In the genomic region with DNA sequence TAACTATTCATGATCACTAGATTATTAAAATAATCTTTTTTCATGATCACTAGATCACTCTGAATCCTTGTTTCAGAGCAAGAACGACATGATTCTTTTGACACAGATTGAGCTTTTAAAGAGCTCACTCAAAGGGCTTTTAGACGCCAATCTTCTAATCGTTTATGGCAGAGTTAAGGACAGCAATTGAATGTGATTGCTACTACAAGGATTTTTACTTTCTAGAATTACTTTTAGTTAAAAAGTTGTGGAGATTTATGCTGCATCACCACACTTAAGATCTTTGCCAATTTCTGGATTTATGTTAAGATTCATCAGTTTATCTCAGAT, we compare ENCODE assay signal across 9 cellular contexts.
DNase-seq lines count a peak whose midpoint lies in the region; ATAC-seq and TF ChIP-seq lines count a peak whose summit lies in the region.
"Had no signal": no experiment of that assay in that cellular context is flagged by ENCODE, and none has a peak within 500 bp of the region (broad histone marks: within the 10 kb centered on the region; RNA-seq: fewer than 3 reads in every experiment).

No MANE protein-coding gene starts in this region.

- peaks cover 20% of the 10 kb centered on the region for H3K36me3 ChIP-seq in brain microvascular endothelial cell (replicated peaks)
- H3K36me3 ChIP-seq: ovary had no signal

- H3K4me1 Mint-ChIP-seq in nephron, result peaks cover 34% of the 10 kb centered on the region

- H3K4me3 Mint-ChIP-seq in nephron, result peak overlapping the region; percentile 98 to 100 (median 100)

- H3K27ac Mint-ChIP-seq in nephron, result peak overlapping the region; percentile 100

- no peak overlapping the region for H3K27ac ChIP-seq in brain microvascular endothelial cell

- H3K4me3 ChIP-seq in GM08714 (ENCODE audit: low read length), result peak overlapping the region; percentile 90; the same call in 1 of the 2 replicates
- H3K4me3 ChIP-seq in LNCaP clone FGC (ENCODE audit: low read depth, low read length), result peak overlapping the region; percentile 96
- peak overlapping the region; percentile 96 for H3K4me3 ChIP-seq in brain microvascular endothelial cell (ENCODE audit: low read depth, low read length)

- no peak for ATAC-seq in HG03135 (IDR thresholded peaks at IDR 0.05; ENCODE audit: unreplicated experiment)

- H3K36me3 Mint-ChIP-seq in nephron (ENCODE audit: low read depth), result peaks cover 25% of the 10 kb centered on the region

- H3K27me3 ChIP-seq in brain microvascular endothelial cell (replicated peaks), result no peaks in the 10 kb centered on the region
- H3K27me3 ChIP-seq: ovary had no signal

- DNase-seq in LNCaP clone FGC (ENCODE audit: low read depth) (no peak), brain microvascular endothelial cell (no peak), globus pallidus (ENCODE audit: low spot score) (no peak), NCI-H1105 (lab: John Stamatoyannopoulos, UW) (no peak)
- DNase-seq: cerebellar nuclear complex, ovary had no signal

- in situ Hi-C loops in brain microvascular endothelial cell (cut with HindIII; ENCODE audit: low pct_ligation_motif_present, low sequenced_read_pairs), result no loop called here

- no peak for TF ChIP-seq CTCF in LNCaP clone FGC (IDR thresholded peaks at IDR 0.05; ENCODE audit: control insufficient read depth, extremely low read depth, insufficient read depth)
- no peak for TF ChIP-seq CTCF in brain microvascular endothelial cell (IDR thresholded peaks at IDR 0.05; ENCODE audit: low read depth, low read length, missing control alignments)
- TF ChIP-seq CTCF in nephron (IDR thresholded peaks at IDR 0.05; ENCODE audit: unreplicated experiment in 3 of 3), result no peak

- H3K27me3 Mint-ChIP-seq in nephron (ENCODE audit: low read depth), result no peaks in the 10 kb centered on the region

- no peaks in the 10 kb centered on the region for H3K9me3 Mint-ChIP-seq in nephron
